8 cellular contexts compared by ENCODE assay signal in genomic region chrX:71118032-71118984, GRCh38. TPM values are rescaled to one million over a fixed set of nuclear protein-coding genes. Genes with fewer than 3 reads are reported as not detected.
DNase-seq lines count a peak whose midpoint lies in the region; ATAC-seq and TF ChIP-seq lines count a peak whose summit lies in the region.

MED12 (plus strand) TSS chrX:71118596; CDS start chrX:71118755, 159 bp downstream.

- H3K4me3 ChIP-seq in GM12865 (ENCODE audit: low read depth, low read length) (peak within 1 kb of the TSS; percentile 62), upper lobe of left lung (peak within 1 kb of the TSS; percentile 24 to 74 (median 62))

- H3K36me3 Mint-ChIP-seq in T-helper 1 cell treated with Interleukin-12 subunit alpha and Interleukin-12 subunit beta and Interleukin-4 antibody, amounts not matched to agents 30 μg/mL and 1 μg/mL, for 36 hours (ENCODE audit: low read depth), result peaks cover 15% of the 10 kb centered on the region
- H3K36me3 Mint-ChIP-seq in progenitor cell of endocrine pancreas (ENCODE audit: insufficient read depth), result peaks cover 12% of the 10 kb centered on the region

- TF ChIP-seq EP300 in upper lobe of left lung (IDR thresholded peaks at IDR 0.05), result no peak

- H3K4me1 Mint-ChIP-seq in T-helper 1 cell treated with Interleukin-12 subunit alpha and Interleukin-12 subunit beta and Interleukin-4 antibody, amounts not matched to agents 30 μg/mL and 1 μg/mL, for 36 hours (ENCODE audit: low read depth), result peaks cover 21% of the 10 kb centered on the region
- H3K4me1 Mint-ChIP-seq in progenitor cell of endocrine pancreas (ENCODE audit: low read depth), result peaks cover 2% of the 10 kb centered on the region

- no peaks in the 10 kb centered on the region for H3K9me3 Mint-ChIP-seq in T-helper 1 cell treated with Interleukin-12 subunit alpha and Interleukin-12 subunit beta and Interleukin-4 antibody, amounts not matched to agents 30 μg/mL and 1 μg/mL, for 36 hours
- peaks cover 16% of the 10 kb centered on the region for H3K9me3 Mint-ChIP-seq in progenitor cell of endocrine pancreas (ENCODE audit: low read depth)

- no peaks in the 10 kb centered on the region for H3K27me3 Mint-ChIP-seq in T-helper 1 cell treated with Interleukin-12 subunit alpha and Interleukin-12 subunit beta and Interleukin-4 antibody, amounts not matched to agents 30 μg/mL and 1 μg/mL, for 36 hours (ENCODE audit: low read depth)
- no peaks in the 10 kb centered on the region for H3K27me3 Mint-ChIP-seq in progenitor cell of endocrine pancreas

- peaks cover 0 to 4% (median 0%) of the 10 kb centered on the region in 4 donors for H3K4me1 ChIP-seq in upper lobe of left lung

- peak; percentile 90 for ATAC-seq in HG02678 (IDR thresholded peaks at IDR 0.05; ENCODE audit: unreplicated experiment)
- ATAC-seq in left cardiac atrium, result peak; percentile 98 to 99
- ATAC-seq in upper lobe of left lung (ENCODE audit: low FRiP score in 2 of 2), result peak; percentile 92 to 98

- H3K4me3 Mint-ChIP-seq in T-helper 1 cell treated with Interleukin-12 subunit alpha and Interleukin-12 subunit beta and Interleukin-4 antibody, amounts not matched to agents 30 μg/mL and 1 μg/mL, for 36 hours, result peak within 1 kb of the TSS; percentile 79
- peak within 1 kb of the TSS; percentile 77 for H3K4me3 Mint-ChIP-seq in progenitor cell of endocrine pancreas (ENCODE audit: low read depth)

- TF ChIP-seq CTCF in GM12865 (IDR thresholded peaks at IDR 0.05; ENCODE audit: insufficient read depth, low read depth, low read length, missing control alignments) (no peak), progenitor cell of endocrine pancreas (IDR thresholded peaks at IDR 0.05; ENCODE audit: unreplicated experiment) (no peak), upper lobe of left lung (IDR thresholded peaks at IDR 0.05) (no peak)

- 6 to 37% methylated on average over 8 to 56 of the region's 56 CpGs for WGBS in upper lobe of left lung, 2 donors

- H3K27ac ChIP-seq in upper lobe of left lung, result peak within 1 kb of the TSS; percentile 80 to 93 (median 92)

- peaks cover 0 to 26% (median 10%) of the 10 kb centered on the region in 4 donors for H3K36me3 ChIP-seq in upper lobe of left lung

- no peaks in the 10 kb centered on the region for H3K27me3 ChIP-seq in upper lobe of left lung

- intact Hi-C loops in left cardiac atrium (cut with DNase I), result no loop called here

- H3K27ac Mint-ChIP-seq in T-helper 1 cell treated with Interleukin-12 subunit alpha and Interleukin-12 subunit beta and Interleukin-4 antibody, amounts not matched to agents 30 μg/mL and 1 μg/mL, for 36 hours, result peak within 1 kb of the TSS; percentile 87
- peak within 1 kb of the TSS; percentile 90 for H3K27ac Mint-ChIP-seq in progenitor cell of endocrine pancreas

- no peaks in the 10 kb centered on the region for H3K9me3 ChIP-seq in upper lobe of left lung

- TF ChIP-seq POLR2A in upper lobe of left lung (IDR thresholded peaks at IDR 0.05), result peak in 2 of 4 donors; percentile 34 to 58

- DNase-seq in GM12865 (ENCODE audit: low read depth), result peak; percentile 89
- DNase-seq in NCI-H128 (lab: John Stamatoyannopoulos, UW; ENCODE audit: unreplicated experiment), result peak; percentile 62
- DNase-seq in amniotic stem cell (lab: John Stamatoyannopoulos, UW), result peak; percentile 46
- peak; percentile 88 for DNase-seq in left cardiac atrium
- DNase-seq in progenitor cell of endocrine pancreas (ENCODE audit: low spot score, unreplicated experiment), result peak; percentile 77
- peak; percentile 82 to 94 for DNase-seq in upper lobe of left lung

RNA-seq across cellular contexts. Expression of gene MED12, which starts in this region (rescaled TPM):
- 10 to 100 TPM; 21.1 to 23.8 TPM for total RNA-seq in left cardiac atrium
- total RNA-seq in progenitor cell of endocrine pancreas, result 106 and 123 TPM in 2 replicates
- total RNA-seq in upper lobe of left lung, result 100 to 1,000 TPM in 1 of 6 donors, 10 to 100 TPM in 5; 21.7 to 188 (median 42.2) TPM

Comparison
In these comparisons a context has a peak if more than half of its experiments do, and no peak if none do; other contexts are left out.
1. Peak in every context shown above with its lines: DNase-seq, ATAC-seq, H3K4me3 ChIP-seq and H3K27ac ChIP-seq.